ENCODE assay signal across 10 cellular contexts in the genomic region with DNA sequence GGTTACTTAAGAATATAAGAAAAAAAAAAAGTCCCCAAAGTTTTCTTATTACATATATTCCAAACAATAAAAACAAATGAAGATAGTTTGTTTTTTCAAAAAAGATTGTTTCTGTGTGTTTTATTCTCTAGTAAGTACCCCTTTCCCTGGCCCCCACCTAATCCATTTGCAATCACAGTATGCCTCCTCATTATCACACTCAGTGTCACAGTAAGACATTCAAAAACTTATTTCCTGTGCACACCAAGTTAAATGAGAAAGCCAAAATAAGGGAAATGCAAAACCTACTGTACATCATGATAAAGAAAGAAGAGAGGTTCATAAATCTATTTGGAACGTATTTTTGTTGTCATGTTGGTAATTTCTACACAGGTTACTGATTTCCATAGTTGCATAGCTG.
DNase-seq lines count a peak whose midpoint lies in the region; ATAC-seq and TF ChIP-seq lines count a peak whose summit lies in the region.
"Had no signal": no experiment of that assay in that cellular context is flagged by ENCODE, and none has a peak within 500 bp of the region (broad histone marks: within the 10 kb centered on the region; RNA-seq: fewer than 3 reads in every experiment).

No MANE protein-coding gene starts in this region.

- H2AFZ ChIP-seq in mammary epithelial cell (ENCODE audit: low read depth, low read length) = no peak overlapping the region

- H4K20me1 ChIP-seq in BLaER1 treated with 17β-estradiol and CSF1 and Interleukin-3, amounts not matched to agents 10 nM and 100 nM = peaks cover 0 to 18% (median 0%) of the 10 kb centered on the region in 11 experiments; a peak in 5 of 22 replicates
- H4K20me1 ChIP-seq in mammary epithelial cell (ENCODE audit: insufficient read depth, low read length) = no peaks in the 10 kb centered on the region

- no peaks in the 10 kb centered on the region for H3K9me3 ChIP-seq in BLaER1 treated with 17β-estradiol and CSF1 and Interleukin-3, amounts not matched to agents 10 nM and 100 nM (replicated peaks in 1 of 11)
- H3K9me3 ChIP-seq in mammary epithelial cell (replicated peaks; ENCODE audit: insufficient read depth, low read length) = no peaks in the 10 kb centered on the region
- H3K9me3 ChIP-seq: SJCRH30 had no signal

- H3K4me1 ChIP-seq in BLaER1 treated with 17β-estradiol and CSF1 and Interleukin-3, amounts not matched to agents 10 nM and 100 nM = peaks cover 0 to 78% (median 7%) of the 10 kb centered on the region in 10 experiments; a peak in 9 of 20 replicates
- H3K4me1 ChIP-seq in mammary epithelial cell (ENCODE audit: insufficient read depth, low read length) = peaks cover 18% of the 10 kb centered on the region
- H3K4me1 ChIP-seq: SJCRH30 had no signal

- no peak for TF ChIP-seq CTCF in mammary epithelial cell (conservative IDR thresholded peaks at IDR 0.05 in 1 of 2, IDR thresholded peaks at IDR 0.05 in 1 of 2; ENCODE audit: extremely low read depth in 1 of 2, insufficient read depth in 1 of 2, low read depth in 1 of 2, low read length in 2 of 2)

- H3K4me2 ChIP-seq in BLaER1 treated with 17β-estradiol and CSF1 and Interleukin-3, amounts not matched to agents 10 nM and 100 nM = peak overlapping the region in 5 of 11 experiments; percentile 14 to 81 (median 56); a peak in 8 of 22 replicates
- peak overlapping the region; percentile 37 for H3K4me2 ChIP-seq in mammary epithelial cell (ENCODE audit: insufficient read depth, low read depth, low read length)

- no peaks in the 10 kb centered on the region for H3K79me2 ChIP-seq in mammary epithelial cell (ENCODE audit: insufficient read depth, low read length)

- H3K9ac ChIP-seq in BLaER1 treated with 17β-estradiol and CSF1 and Interleukin-3, amounts not matched to agents 10 nM and 100 nM = peak overlapping the region in 1 of 11 experiments; percentile 43; a peak in 2 of 22 replicates
- H3K9ac ChIP-seq in mammary epithelial cell (ENCODE audit: insufficient read depth, low read length) = no peak overlapping the region

- dilution Hi-C loops in mammary epithelial cell (cut with HindIII; ENCODE audit: low sequenced_read_pairs) = no loop called here

- CTCF ChIA-PET in mammary epithelial cell (lab: Charles Lee; ENCODE audit: low non-redundant PET) = no interaction called here

- H3K27ac ChIP-seq in BLaER1 treated with 17β-estradiol and CSF1 and Interleukin-3, amounts not matched to agents 10 nM and 100 nM = peak overlapping the region in 6 of 11 experiments; percentile 8 to 74 (median 66); a peak in 10 of 22 replicates
- peak overlapping the region; percentile 30 for H3K27ac ChIP-seq in mammary epithelial cell (ENCODE audit: insufficient read depth, low read depth, low read length)
- H3K27ac ChIP-seq: SJCRH30 had no signal

- no TSS peak for BruUV-seq in mammary epithelial cell (replicated peaks; lab: Mats Ljungman, UMichigan)

- H3K4me3 ChIP-seq in BLaER1 treated with 17β-estradiol and CSF1 and Interleukin-3, amounts not matched to agents 10 nM and 100 nM = no peak overlapping the region
- H3K4me3 ChIP-seq in mammary epithelial cell (replicated peaks in 1 of 3; ENCODE audit: insufficient read depth in 1 of 3, low read depth in 2 of 3, low read length in 3 of 3) = no peak overlapping the region
- H3K4me3 ChIP-seq: SJCRH30 had no signal

- ATAC-seq in GM19043 (IDR thresholded peaks at IDR 0.05; ENCODE audit: low read depth, unreplicated experiment) (peak; percentile 37), HG03139 (IDR thresholded peaks at IDR 0.05; ENCODE audit: unreplicated experiment) (peak; percentile 41)

- no peak for DNase-seq in mammary epithelial cell
- DNase-seq in NCI-H2107 treated with DMSO at 0.1 percent for 48 hours (lab: John Stamatoyannopoulos, UW; ENCODE audit: unreplicated experiment) = no peak
- no peak for DNase-seq in NCI-H1048 (lab: John Stamatoyannopoulos, UW)
- no peak for DNase-seq in SW480 (ENCODE audit: low spot score)
- DNase-seq in dermis blood vessel endothelial cell = no peak
- DNase-seq: DMS79 treated with DMSO at 0.1 percent for 48 hours, SJCRH30 had no signal

- in situ Hi-C loops in mammary epithelial cell (cut with MboI; ENCODE audit: low sequenced_read_pairs in 2 of 2) = no loop called here

- H3K36me3 ChIP-seq in BLaER1 treated with 17β-estradiol and CSF1 and Interleukin-3, amounts not matched to agents 10 nM and 100 nM = peaks cover 45 to 100% (median 65%) of the 10 kb centered on the region in 11 experiments
- no peaks in the 10 kb centered on the region for H3K36me3 ChIP-seq in mammary epithelial cell (ENCODE audit: insufficient read depth, low read length)
- H3K36me3 ChIP-seq: SJCRH30 had no signal

- H3K27me3 ChIP-seq in BLaER1 treated with 17β-estradiol and CSF1 and Interleukin-3, amounts not matched to agents 10 nM and 100 nM = no peaks in the 10 kb centered on the region
- no peaks in the 10 kb centered on the region for H3K27me3 ChIP-seq in mammary epithelial cell (ENCODE audit: insufficient read depth, low read length)
- H3K27me3 ChIP-seq: SJCRH30 had no signal

- intact Hi-C loops in mammary epithelial cell (cut with micrococcal nuclease) = no loop called here

- 90% methylated on average over 1 of the region's 1 CpG for WGBS in mammary epithelial cell (ENCODE audit: low coverage, missing lambda C conversion rate)
